1 cellular context compared by ENCODE assay signal in the genomic region with DNA sequence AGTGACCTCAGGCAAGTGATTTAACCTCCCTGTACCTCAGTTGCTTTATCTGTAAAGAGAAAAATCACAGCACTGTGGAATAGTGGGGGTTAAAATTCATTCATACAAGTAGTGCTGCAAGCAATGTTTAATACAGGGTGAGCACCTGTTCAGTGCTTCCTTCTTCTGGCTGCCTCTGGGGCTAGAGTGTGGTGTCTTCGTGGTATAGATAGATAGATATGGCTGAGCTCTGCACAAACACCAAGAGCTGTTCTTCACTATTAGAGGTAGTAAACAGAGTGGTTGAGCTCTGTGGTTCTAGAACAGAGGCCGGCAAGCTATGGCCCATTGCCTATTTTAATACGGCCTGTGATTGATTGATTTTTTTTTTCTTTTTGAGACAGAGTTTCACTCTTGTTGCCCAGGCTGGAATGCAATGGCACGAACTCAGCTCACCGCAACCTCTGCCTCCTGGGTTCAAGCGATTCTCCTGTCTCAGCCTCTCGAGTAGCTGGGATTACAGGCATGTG.
TF ChIP-seq lines count a peak whose summit lies in the region.

No MANE protein-coding gene starts in this region.

TF ChIP-seq in GM23338, 12 proteins besides CTCF, POLR2A, EP300 and RAD21 (continued from another document):
- TF ChIP-seq ZNF462 (CRISPR knock-in tag; IDR thresholded peaks at IDR 0.05): no peak
- TF ChIP-seq, protein P1, sequence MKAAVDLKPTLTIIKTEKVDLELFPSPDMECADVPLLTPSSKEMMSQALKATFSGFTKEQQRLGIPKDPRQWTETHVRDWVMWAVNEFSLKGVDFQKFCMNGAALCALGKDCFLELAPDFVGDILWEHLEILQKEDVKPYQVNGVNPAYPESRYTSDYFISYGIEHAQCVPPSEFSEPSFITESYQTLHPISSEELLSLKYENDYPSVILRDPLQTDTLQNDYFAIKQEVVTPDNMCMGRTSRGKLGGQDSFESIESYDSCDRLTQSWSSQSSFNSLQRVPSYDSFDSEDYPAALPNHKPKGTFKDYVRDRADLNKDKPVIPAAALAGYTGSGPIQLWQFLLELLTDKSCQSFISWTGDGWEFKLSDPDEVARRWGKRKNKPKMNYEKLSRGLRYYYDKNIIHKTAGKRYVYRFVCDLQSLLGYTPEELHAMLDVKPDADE (IDR thresholded peaks at IDR 0.05): no peak
- TF ChIP-seq EZH2phosphoT487 (IDR thresholded peaks at IDR 0.05; ENCODE audit: unreplicated experiment): no peak
- TF ChIP-seq CREB1 (CRISPR knock-in tag; IDR thresholded peaks at IDR 0.05; ENCODE audit: low read depth): no peak
- TF ChIP-seq NANOG (IDR thresholded peaks at IDR 0.05; ENCODE audit: borderline replicate concordance): no peak
- TF ChIP-seq JUNB (IDR thresholded peaks at IDR 0.05; ENCODE audit: unreplicated experiment): no peak
- no peak for TF ChIP-seq ZNF114 (CRISPR knock-in tag; IDR thresholded peaks at IDR 0.05)
- TF ChIP-seq POLR2AphosphoS5 (IDR thresholded peaks at IDR 0.05; ENCODE audit: low read depth): no peak
TF ChIP-seq in GM23338: peak in this region for 0.
